In the genomic region with DNA sequence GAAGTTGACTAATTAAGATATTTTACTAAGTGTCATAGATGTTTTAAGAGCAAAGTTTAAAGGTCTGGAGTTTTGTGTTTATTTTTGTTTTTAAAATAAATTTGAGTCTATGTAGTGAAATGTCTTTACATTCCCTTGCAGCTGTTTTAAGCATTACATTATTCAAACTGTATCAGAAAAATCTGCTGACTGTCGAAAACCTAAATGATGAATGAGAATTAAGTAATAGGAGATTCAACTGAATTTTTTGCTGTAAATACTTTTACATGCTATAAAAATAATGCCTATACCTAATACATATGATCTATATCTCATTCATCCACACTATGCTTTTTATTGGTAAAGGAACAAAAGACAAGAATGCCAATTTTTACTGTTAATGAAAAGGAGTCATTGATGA, we compare ENCODE assay signal across 7 cellular contexts.
"Had no signal": no experiment of that assay in that cellular context is flagged by ENCODE, and none has a peak within 500 bp of the region (broad histone marks: within the 10 kb centered on the region; RNA-seq: fewer than 3 reads in every experiment).

No MANE protein-coding gene starts in this region.

- H2AFZ ChIP-seq: GM23248 had no signal

- H3K27ac ChIP-seq: GM23248, HL-60 had no signal

- H3K4me3 ChIP-seq: GM23248 had no signal

- DNase-seq: GM23248, GOT3, H9, HCEC 1CT, KG1 had no signal

- FAIRE-seq: H54 had no signal

- H3K9ac ChIP-seq: GM23248 had no signal
